In genomic region chr7:156578978-156579430, GRCh38 we compare ENCODE assay signal across 1 cellular context.
TF ChIP-seq lines count a peak whose summit lies in the region.

No MANE protein-coding gene starts in this region.

TF ChIP-seq in H1, 55 proteins besides CTCF, POLR2A, EP300 and RAD21 (continued from another document):
- TF ChIP-seq GTF2F1 (IDR thresholded peaks at IDR 0.05; ENCODE audit: borderline replicate concordance, low read depth, low read length) (no peak), SP4 (IDR thresholded peaks at IDR 0.05; ENCODE audit: low read length) (no peak), SIN3A (conservative IDR thresholded peaks at IDR 0.05 in 1 of 2, IDR thresholded peaks at IDR 0.05 in 1 of 2; ENCODE audit: low read depth in 1 of 2, low read length in 2 of 2) (no peak), FOSL1 (IDR thresholded peaks at IDR 0.05; ENCODE audit: insufficient read depth, low read depth, low read length) (no peak), KDM5A (IDR thresholded peaks at IDR 0.05; ENCODE audit: low read length) (no peak), SIX5 (IDR thresholded peaks at IDR 0.05; ENCODE audit: low read depth, low read length) (no peak), NRF1 (IDR thresholded peaks at IDR 0.05; ENCODE audit: low read depth, low read length) (no peak), TEAD4 (IDR thresholded peaks at IDR 0.05; ENCODE audit: low read depth, low read length) (no peak), HDAC6 (IDR thresholded peaks at IDR 0.05; ENCODE audit: low read depth, low read length) (no peak)
